1 cellular context compared by ENCODE assay signal in the genomic region with DNA sequence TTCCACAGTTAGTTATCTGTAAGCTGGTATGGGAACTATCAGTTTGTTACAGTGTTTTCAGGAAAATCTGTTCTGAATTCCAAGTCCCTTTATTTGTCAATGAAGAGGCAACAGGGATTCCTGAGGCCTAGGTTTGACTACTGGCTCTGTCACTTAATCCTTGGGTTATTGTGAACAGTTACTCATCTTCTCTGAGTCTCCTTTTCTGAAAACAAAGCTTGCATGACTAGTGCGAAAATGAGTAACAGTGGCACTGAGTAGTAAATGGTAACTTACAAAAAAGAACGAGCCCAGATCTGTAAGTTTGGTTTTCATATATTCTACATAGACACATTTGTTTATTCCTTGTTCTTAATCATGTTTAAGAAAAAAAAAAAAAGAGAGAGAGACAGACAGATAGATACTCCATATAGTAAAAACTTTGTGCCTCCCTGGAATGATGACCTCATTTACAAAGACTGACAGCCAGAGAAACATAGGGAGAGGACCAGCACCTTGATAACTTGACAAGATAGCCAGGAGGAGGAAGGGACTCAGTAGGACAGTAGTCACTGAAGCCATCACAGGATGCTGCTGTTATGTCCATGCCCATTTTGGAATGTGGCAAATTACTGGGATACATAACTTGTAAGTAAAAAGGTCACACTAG.
TF ChIP-seq lines count a peak whose summit lies in the region.

No MANE protein-coding gene starts in this region.

TF ChIP-seq in neural cell, 6 proteins besides CTCF, POLR2A, EP300 and RAD21 (continued from another document):
- TF ChIP-seq, protein P1, sequence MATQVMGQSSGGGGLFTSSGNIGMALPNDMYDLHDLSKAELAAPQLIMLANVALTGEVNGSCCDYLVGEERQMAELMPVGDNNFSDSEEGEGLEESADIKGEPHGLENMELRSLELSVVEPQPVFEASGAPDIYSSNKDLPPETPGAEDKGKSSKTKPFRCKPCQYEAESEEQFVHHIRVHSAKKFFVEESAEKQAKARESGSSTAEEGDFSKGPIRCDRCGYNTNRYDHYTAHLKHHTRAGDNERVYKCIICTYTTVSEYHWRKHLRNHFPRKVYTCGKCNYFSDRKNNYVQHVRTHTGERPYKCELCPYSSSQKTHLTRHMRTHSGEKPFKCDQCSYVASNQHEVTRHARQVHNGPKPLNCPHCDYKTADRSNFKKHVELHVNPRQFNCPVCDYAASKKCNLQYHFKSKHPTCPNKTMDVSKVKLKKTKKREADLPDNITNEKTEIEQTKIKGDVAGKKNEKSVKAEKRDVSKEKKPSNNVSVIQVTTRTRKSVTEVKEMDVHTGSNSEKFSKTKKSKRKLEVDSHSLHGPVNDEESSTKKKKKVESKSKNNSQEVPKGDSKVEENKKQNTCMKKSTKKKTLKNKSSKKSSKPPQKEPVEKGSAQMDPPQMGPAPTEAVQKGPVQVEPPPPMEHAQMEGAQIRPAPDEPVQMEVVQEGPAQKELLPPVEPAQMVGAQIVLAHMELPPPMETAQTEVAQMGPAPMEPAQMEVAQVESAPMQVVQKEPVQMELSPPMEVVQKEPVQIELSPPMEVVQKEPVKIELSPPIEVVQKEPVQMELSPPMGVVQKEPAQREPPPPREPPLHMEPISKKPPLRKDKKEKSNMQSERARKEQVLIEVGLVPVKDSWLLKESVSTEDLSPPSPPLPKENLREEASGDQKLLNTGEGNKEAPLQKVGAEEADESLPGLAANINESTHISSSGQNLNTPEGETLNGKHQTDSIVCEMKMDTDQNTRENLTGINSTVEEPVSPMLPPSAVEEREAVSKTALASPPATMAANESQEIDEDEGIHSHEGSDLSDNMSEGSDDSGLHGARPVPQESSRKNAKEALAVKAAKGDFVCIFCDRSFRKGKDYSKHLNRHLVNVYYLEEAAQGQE (IDR thresholded peaks at IDR 0.05; ENCODE audit: borderline replicate concordance), result no peak
TF ChIP-seq in neural cell: peak in this region for 0.
